In the genomic region with DNA sequence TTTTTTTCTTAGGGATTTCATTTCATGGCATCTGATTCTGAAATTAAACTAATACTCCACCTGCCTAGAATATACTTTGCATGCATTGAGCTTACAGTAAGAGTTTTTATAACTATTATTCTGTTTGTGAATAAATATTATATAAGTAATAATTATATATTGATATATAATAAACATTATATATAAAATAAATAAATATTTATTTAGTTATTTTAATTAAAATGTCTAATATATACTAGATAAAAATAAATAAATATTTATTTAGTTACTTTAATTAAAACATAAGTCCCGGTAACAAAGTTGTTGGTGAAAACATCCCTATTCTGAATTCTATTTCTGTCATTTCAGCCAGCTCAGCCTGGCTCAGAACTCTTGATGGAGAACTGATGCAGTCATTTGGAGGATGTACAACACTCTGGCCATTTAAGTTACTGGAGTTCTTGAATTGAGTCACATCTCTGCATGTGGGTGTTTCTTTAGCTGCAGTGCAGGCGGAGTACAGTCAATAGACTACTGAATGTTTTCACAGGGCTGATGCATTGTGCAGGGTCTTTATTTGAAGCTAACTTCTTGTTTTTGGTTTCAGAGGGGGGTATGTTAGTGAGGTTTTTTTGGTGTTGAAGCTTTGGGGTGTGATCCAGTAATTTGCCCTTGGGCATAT, we compare ENCODE assay signal across 1 cellular context.
TF ChIP-seq lines count a peak whose summit lies in the region.

No MANE protein-coding gene starts in this region.

TF ChIP-seq in GM12878, 131 proteins besides CTCF, POLR2A, EP300 and RAD21 (continued from another document and continues in another):
- TF ChIP-seq, protein P1, sequence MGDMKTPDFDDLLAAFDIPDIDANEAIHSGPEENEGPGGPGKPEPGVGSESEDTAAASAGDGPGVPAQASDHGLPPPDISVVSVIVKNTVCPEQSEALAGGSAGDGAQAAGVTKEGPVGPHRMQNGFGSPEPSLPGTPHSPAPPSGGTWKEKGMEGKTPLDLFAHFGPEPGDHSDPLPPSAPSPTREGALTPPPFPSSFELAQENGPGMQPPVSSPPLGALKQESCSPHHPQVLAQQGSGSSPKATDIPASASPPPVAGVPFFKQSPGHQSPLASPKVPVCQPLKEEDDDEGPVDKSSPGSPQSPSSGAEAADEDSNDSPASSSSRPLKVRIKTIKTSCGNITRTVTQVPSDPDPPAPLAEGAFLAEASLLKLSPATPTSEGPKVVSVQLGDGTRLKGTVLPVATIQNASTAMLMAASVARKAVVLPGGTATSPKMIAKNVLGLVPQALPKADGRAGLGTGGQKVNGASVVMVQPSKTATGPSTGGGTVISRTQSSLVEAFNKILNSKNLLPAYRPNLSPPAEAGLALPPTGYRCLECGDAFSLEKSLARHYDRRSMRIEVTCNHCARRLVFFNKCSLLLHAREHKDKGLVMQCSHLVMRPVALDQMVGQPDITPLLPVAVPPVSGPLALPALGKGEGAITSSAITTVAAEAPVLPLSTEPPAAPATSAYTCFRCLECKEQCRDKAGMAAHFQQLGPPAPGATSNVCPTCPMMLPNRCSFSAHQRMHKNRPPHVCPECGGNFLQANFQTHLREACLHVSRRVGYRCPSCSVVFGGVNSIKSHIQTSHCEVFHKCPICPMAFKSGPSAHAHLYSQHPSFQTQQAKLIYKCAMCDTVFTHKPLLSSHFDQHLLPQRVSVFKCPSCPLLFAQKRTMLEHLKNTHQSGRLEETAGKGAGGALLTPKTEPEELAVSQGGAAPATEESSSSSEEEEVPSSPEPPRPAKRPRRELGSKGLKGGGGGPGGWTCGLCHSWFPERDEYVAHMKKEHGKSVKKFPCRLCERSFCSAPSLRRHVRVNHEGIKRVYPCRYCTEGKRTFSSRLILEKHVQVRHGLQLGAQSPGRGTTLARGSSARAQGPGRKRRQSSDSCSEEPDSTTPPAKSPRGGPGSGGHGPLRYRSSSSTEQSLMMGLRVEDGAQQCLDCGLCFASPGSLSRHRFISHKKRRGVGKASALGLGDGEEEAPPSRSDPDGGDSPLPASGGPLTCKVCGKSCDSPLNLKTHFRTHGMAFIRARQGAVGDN (IDR thresholded peaks at IDR 0.05): no peak
- TF ChIP-seq NBN (IDR thresholded peaks at IDR 0.05) (no peak), PML (IDR thresholded peaks at IDR 0.05; ENCODE audit: low read length) (no peak), NR2F1 (conservative IDR thresholded peaks at IDR 0.05) (no peak), BHLHE40 (IDR thresholded peaks at IDR 0.05; ENCODE audit: borderline replicate concordance in 1 of 2, low read depth in 2 of 2, low read length in 1 of 2) (0 out of 4 replicates have a peak, but pooled peaks have one; percentile 10 to 15), SIX5 (IDR thresholded peaks at IDR 0.05; ENCODE audit: low read depth, low read length, severe bottlenecking) (no peak), PAX5 (IDR thresholded peaks at IDR 0.05; ENCODE audit: borderline replicate concordance, low read depth, low read length) (peak; percentile 71), BCL11A (IDR thresholded peaks at IDR 0.05; ENCODE audit: low read depth, low read length) (peak; percentile 90), BACH1 (IDR thresholded peaks at IDR 0.05; ENCODE audit: borderline replicate concordance) (no peak), SUPT20H (IDR thresholded peaks at IDR 0.05; ENCODE audit: borderline replicate concordance, control insufficient read depth, low read depth, low read length) (no peak), NFIC (IDR thresholded peaks at IDR 0.05; ENCODE audit: low read depth, low read length) (peak; percentile 89), MEF2A (IDR thresholded peaks at IDR 0.05; ENCODE audit: insufficient read depth, low read depth, low read length) (peak; percentile 50; the same call in 1 of the 2 replicates), ZZZ3 (IDR thresholded peaks at IDR 0.05; ENCODE audit: control insufficient read depth, insufficient read length, low read depth) (no peak), YBX1 (IDR thresholded peaks at IDR 0.05) (no peak), SPI1 (IDR thresholded peaks at IDR 0.05; ENCODE audit: borderline replicate concordance, insufficient read depth, low read depth, low read length) (no peak), CBX3 (IDR thresholded peaks at IDR 0.05; ENCODE audit: borderline replicate concordance, low read depth) (no peak), MEF2B (IDR thresholded peaks at IDR 0.05; ENCODE audit: partially characterized antibody, poor library complexity, severe bottlenecking) (no peak), RB1 (IDR thresholded peaks at IDR 0.05; ENCODE audit: borderline replicate concordance) (no peak), ETV6 (conservative IDR thresholded peaks at IDR 0.05 in 1 of 2, IDR thresholded peaks at IDR 0.05 in 1 of 2; ENCODE audit: borderline replicate concordance in 1 of 2, low read depth in 1 of 2) (peak in 1 of 2 experiments; percentile 58; a peak in 1 of 4 replicates), IKZF1 (conservative IDR thresholded peaks at IDR 0.05) (0 out of 2 replicates have a peak, but pooled peaks have one; percentile 21), ZNF24 (IDR thresholded peaks at IDR 0.05) (no peak), ZNF207 (IDR thresholded peaks at IDR 0.05; ENCODE audit: borderline replicate concordance) (no peak), HDAC6 (IDR thresholded peaks at IDR 0.05; ENCODE audit: unreplicated experiment) (no peak), HDAC2 (IDR thresholded peaks at IDR 0.05) (no peak), NR2C1 (IDR thresholded peaks at IDR 0.05) (no peak), NFYA (IDR thresholded peaks at IDR 0.05; ENCODE audit: borderline replicate concordance, low read depth, low read length) (no peak), CEBPB (IDR thresholded peaks at IDR 0.05; ENCODE audit: borderline replicate concordance in 1 of 2, low read depth in 2 of 2, low read length in 2 of 2) (no peak)
- TF ChIP-seq, protein P2, sequence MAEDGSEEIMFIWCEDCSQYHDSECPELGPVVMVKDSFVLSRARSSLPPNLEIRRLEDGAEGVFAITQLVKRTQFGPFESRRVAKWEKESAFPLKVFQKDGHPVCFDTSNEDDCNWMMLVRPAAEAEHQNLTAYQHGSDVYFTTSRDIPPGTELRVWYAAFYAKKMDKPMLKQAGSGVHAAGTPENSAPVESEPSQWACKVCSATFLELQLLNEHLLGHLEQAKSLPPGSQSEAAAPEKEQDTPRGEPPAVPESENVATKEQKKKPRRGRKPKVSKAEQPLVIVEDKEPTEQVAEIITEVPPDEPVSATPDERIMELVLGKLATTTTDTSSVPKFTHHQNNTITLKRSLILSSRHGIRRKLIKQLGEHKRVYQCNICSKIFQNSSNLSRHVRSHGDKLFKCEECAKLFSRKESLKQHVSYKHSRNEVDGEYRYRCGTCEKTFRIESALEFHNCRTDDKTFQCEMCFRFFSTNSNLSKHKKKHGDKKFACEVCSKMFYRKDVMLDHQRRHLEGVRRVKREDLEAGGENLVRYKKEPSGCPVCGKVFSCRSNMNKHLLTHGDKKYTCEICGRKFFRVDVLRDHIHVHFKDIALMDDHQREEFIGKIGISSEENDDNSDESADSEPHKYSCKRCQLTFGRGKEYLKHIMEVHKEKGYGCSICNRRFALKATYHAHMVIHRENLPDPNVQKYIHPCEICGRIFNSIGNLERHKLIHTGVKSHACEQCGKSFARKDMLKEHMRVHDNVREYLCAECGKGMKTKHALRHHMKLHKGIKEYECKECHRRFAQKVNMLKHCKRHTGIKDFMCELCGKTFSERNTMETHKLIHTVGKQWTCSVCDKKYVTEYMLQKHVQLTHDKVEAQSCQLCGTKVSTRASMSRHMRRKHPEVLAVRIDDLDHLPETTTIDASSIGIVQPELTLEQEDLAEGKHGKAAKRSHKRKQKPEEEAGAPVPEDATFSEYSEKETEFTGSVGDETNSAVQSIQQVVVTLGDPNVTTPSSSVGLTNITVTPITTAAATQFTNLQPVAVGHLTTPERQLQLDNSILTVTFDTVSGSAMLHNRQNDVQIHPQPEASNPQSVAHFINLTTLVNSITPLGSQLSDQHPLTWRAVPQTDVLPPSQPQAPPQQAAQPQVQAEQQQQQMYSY (CRISPR knock-in tag; IDR thresholded peaks at IDR 0.05): no peak
- TF ChIP-seq, protein P3, sequence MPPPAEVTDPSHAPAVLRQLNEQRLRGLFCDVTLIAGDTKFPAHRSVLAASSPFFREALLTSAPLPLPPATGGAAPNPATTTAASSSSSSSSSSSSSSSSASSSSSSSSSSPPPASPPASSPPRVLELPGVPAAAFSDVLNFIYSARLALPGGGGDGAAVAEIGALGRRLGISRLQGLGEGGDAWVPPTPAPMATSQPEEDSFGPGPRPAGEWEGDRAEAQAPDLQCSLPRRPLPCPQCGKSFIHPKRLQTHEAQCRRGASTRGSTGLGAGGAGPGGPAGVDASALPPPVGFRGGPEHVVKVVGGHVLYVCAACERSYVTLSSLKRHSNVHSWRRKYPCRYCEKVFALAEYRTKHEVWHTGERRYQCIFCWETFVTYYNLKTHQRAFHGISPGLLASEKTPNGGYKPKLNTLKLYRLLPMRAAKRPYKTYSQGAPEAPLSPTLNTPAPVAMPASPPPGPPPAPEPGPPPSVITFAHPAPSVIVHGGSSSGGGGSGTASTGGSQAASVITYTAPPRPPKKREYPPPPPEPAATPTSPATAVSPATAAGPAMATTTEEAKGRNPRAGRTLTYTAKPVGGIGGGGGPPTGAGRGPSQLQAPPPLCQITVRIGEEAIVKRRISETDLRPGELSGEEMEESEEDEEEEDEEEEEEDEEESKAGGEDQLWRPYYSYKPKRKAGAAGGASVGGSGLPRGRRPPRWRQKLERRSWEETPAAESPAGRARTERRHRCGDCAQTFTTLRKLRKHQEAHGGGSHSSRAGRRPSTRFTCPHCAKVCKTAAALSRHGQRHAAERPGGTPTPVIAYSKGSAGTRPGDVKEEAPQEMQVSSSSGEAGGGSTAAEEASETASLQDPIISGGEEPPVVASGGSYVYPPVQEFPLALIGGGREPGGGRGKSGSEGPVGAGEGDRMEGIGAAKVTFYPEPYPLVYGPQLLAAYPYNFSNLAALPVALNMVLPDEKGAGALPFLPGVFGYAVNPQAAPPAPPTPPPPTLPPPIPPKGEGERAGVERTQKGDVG (CRISPR knock-in tag; IDR thresholded peaks at IDR 0.05): no peak
- TF ChIP-seq, protein P4, sequence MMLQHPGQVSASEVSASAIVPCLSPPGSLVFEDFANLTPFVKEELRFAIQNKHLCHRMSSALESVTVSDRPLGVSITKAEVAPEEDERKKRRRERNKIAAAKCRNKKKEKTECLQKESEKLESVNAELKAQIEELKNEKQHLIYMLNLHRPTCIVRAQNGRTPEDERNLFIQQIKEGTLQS (IDR thresholded peaks at IDR 0.05; ENCODE audit: borderline replicate concordance, extremely low read depth, low read depth, low read length): no peak
- TF ChIP-seq, protein P5, sequence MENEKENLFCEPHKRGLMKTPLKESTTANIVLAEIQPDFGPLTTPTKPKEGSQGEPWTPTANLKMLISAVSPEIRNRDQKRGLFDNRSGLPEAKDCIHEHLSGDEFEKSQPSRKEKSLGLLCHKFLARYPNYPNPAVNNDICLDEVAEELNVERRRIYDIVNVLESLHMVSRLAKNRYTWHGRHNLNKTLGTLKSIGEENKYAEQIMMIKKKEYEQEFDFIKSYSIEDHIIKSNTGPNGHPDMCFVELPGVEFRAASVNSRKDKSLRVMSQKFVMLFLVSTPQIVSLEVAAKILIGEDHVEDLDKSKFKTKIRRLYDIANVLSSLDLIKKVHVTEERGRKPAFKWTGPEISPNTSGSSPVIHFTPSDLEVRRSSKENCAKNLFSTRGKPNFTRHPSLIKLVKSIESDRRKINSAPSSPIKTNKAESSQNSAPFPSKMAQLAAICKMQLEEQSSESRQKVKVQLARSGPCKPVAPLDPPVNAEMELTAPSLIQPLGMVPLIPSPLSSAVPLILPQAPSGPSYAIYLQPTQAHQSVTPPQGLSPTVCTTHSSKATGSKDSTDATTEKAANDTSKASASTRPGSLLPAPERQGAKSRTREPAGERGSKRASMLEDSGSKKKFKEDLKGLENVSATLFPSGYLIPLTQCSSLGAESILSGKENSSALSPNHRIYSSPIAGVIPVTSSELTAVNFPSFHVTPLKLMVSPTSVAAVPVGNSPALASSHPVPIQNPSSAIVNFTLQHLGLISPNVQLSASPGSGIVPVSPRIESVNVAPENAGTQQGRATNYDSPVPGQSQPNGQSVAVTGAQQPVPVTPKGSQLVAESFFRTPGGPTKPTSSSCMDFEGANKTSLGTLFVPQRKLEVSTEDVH (IDR thresholded peaks at IDR 0.05; ENCODE audit: low read depth, partially characterized antibody): no peak
- TF ChIP-seq, protein P6, sequence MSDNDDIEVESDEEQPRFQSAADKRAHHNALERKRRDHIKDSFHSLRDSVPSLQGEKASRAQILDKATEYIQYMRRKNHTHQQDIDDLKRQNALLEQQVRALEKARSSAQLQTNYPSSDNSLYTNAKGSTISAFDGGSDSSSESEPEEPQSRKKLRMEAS (IDR thresholded peaks at IDR 0.05; ENCODE audit: low read depth, low read length): no peak
- TF ChIP-seq, protein P7, sequence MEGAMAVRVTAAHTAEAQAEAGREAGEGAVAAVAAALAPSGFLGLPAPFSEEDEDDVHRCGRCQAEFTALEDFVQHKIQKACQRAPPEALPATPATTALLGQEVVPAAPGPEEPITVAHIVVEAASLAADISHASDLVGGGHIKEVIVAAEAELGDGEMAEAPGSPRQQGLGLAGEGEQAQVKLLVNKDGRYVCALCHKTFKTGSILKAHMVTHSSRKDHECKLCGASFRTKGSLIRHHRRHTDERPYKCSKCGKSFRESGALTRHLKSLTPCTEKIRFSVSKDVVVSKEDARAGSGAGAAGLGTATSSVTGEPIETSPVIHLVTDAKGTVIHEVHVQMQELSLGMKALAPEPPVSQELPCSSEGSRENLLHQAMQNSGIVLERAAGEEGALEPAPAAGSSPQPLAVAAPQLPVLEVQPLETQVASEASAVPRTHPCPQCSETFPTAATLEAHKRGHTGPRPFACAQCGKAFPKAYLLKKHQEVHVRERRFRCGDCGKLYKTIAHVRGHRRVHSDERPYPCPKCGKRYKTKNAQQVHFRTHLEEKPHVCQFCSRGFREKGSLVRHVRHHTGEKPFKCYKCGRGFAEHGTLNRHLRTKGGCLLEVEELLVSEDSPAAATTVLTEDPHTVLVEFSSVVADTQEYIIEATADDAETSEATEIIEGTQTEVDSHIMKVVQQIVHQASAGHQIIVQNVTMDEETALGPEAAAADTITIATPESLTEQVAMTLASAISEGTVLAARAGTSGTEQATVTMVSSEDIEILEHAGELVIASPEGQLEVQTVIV (IDR thresholded peaks at IDR 0.05; ENCODE audit: borderline replicate concordance, partially characterized antibody): no peak
- TF ChIP-seq, protein P8, sequence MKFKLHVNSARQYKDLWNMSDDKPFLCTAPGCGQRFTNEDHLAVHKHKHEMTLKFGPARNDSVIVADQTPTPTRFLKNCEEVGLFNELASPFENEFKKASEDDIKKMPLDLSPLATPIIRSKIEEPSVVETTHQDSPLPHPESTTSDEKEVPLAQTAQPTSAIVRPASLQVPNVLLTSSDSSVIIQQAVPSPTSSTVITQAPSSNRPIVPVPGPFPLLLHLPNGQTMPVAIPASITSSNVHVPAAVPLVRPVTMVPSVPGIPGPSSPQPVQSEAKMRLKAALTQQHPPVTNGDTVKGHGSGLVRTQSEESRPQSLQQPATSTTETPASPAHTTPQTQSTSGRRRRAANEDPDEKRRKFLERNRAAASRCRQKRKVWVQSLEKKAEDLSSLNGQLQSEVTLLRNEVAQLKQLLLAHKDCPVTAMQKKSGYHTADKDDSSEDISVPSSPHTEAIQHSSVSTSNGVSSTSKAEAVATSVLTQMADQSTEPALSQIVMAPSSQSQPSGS (IDR thresholded peaks at IDR 0.05; ENCODE audit: low read length): peak; percentile 66; the same call in 1 of the 2 replicates
- TF ChIP-seq, protein P9, sequence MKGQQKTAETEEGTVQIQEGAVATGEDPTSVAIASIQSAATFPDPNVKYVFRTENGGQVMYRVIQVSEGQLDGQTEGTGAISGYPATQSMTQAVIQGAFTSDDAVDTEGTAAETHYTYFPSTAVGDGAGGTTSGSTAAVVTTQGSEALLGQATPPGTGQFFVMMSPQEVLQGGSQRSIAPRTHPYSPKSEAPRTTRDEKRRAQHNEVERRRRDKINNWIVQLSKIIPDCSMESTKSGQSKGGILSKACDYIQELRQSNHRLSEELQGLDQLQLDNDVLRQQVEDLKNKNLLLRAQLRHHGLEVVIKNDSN (IDR thresholded peaks at IDR 0.05; ENCODE audit: borderline replicate concordance, extremely low read length, insufficient read depth, low read depth, low read length): no peak
